18 cellular contexts compared by ENCODE assay signal in genomic region chr6:22785036-22785435, GRCh38.
DNase-seq lines count a peak whose midpoint lies in the region; TF ChIP-seq lines count a peak whose summit lies in the region.
"Had no signal": no experiment of that assay in that cellular context is flagged by ENCODE, and none has a peak within 500 bp of the region (broad histone marks: within the 10 kb centered on the region; RNA-seq: fewer than 3 reads in every experiment).

No MANE protein-coding gene starts in this region.

- H3K4me1 Mint-ChIP-seq in brain: peaks cover 66% of the 10 kb centered on the region
- no peaks in the 10 kb centered on the region for H3K4me1 Mint-ChIP-seq in CD8-positive, alpha-beta memory T cell
- H3K4me1 Mint-ChIP-seq: activated naive CD4-positive, alpha-beta T cell treated with anti-CD3 and anti-CD28 coated beads, Interleukin-2, amount 10 ng/mL, durations not matched to agents 7 days and 5 days had no signal

- H3K27ac ChIP-seq in CD8-positive, alpha-beta memory T cell (ENCODE audit: low read depth, low read length): no peak overlapping the region
- no peak overlapping the region for H3K27ac ChIP-seq in A673 (ENCODE audit: low read depth, low read length, poor library complexity, severe bottlenecking)
- H3K27ac ChIP-seq: lower lobe of right lung, upper lobe of right lung had no signal

- peaks cover 13% of the 10 kb centered on the region for H3K36me3 Mint-ChIP-seq in brain
- H3K36me3 Mint-ChIP-seq in CD8-positive, alpha-beta memory T cell: no peaks in the 10 kb centered on the region
- H3K36me3 Mint-ChIP-seq: activated naive CD4-positive, alpha-beta T cell treated with anti-CD3 and anti-CD28 coated beads, Interleukin-2, amount 10 ng/mL, durations not matched to agents 7 days and 5 days had no signal

- CTCF ChIA-PET in CD8-positive, alpha-beta memory T cell (lab: Charles Lee): interaction anchor here (0.8 kb wide), 1 partner anchor 9 kb away, joined by 4 read pairs; no protein-coding TSS in a partner anchor
- CTCF ChIA-PET in A673 (lab: Charles Lee): no interaction called here

- TF ChIP-seq CTCF in brain (conservative IDR thresholded peaks at IDR 0.05): no peak
- no peak for TF ChIP-seq CTCF in retinal pigment epithelial cell (conservative IDR thresholded peaks at IDR 0.05; ENCODE audit: low read depth, low read length)
- TF ChIP-seq CTCF in A673 (conservative IDR thresholded peaks at IDR 0.05; ENCODE audit: low read depth, low read length): no peak

- DNase-seq in NCI-H1417 (lab: John Stamatoyannopoulos, UW) (peak in 2 of 3 experiments; percentile 10 to 26), NCI-H1417 treated with DMSO at 0.1 percent for 48 hours (lab: John Stamatoyannopoulos, UW) (no peak), islet precursor cell (peak; percentile 88), retinal pigment epithelial cell (ENCODE audit: low read depth) (peak; percentile 46), NCI-H2029 treated with DMSO at 0.1 percent for 48 hours (lab: John Stamatoyannopoulos, UW) (no peak), A673 (ENCODE audit: low spot score) (no peak)
- no peak for DNase-seq in CD8-positive, alpha-beta memory T cell
- DNase-seq: 8988T; activated CD8-positive, alpha-beta T cell treated with anti-CD3 and anti-CD28 coated beads for 36 hours; activated naive CD4-positive, alpha-beta T cell treated with anti-CD3 and anti-CD28 coated beads, Interleukin-2, amount 10 ng/mL, durations not matched to agents 7 days and 5 days; DMS 273 treated with DMSO at 0.1 percent for 48 hours; lower lobe of right lung; NCI-H1436 treated with DMSO at 0.1 percent for 48 hours; OCI-M1; upper lobe of right lung had no signal

- no peaks in the 10 kb centered on the region for H3K27me3 ChIP-seq in CD8-positive, alpha-beta memory T cell (ENCODE audit: insufficient read depth, low read length, poor library complexity, severe bottlenecking)
- H3K27me3 ChIP-seq in A673 (replicated peaks; ENCODE audit: insufficient read depth, low read depth, low read length, poor library complexity): no peaks in the 10 kb centered on the region
- H3K27me3 ChIP-seq: upper lobe of right lung had no signal

- BruUV-seq in A673 (replicated peaks; lab: Mats Ljungman, UMichigan): no TSS peak

- H3K27ac Mint-ChIP-seq in brain: peak overlapping the region; percentile 95 to 99 (median 98)
- H3K27ac Mint-ChIP-seq in CD8-positive, alpha-beta memory T cell: no peak overlapping the region
- H3K27ac Mint-ChIP-seq: activated CD8-positive, alpha-beta T cell treated with anti-CD3 and anti-CD28 coated beads for 36 hours; activated naive CD4-positive, alpha-beta T cell treated with anti-CD3 and anti-CD28 coated beads, Interleukin-2, amount 10 ng/mL, durations not matched to agents 7 days and 5 days; dendritic cell treated with granulocyte-macrophage colony-stimulating factor and Interleukin-4, amounts not matched to agents 40 ng/mL and 50 ng/mL, for 4 days; T-helper 2 cell treated with Interferon-gamma antibody and Interleukin-4, amounts not matched to agents 5 μg/mL and 100 μg/mL, for 36 hours had no signal

- H3K4me3 ChIP-seq in retinal pigment epithelial cell (ENCODE audit: low read length) (peak overlapping the region; percentile 10), A673 (ENCODE audit: low read depth, low read length, poor library complexity, severe bottlenecking) (no peak overlapping the region)
- no peak overlapping the region for H3K4me3 ChIP-seq in CD8-positive, alpha-beta memory T cell (ENCODE audit: low read length)
- H3K4me3 ChIP-seq: lower lobe of right lung, upper lobe of right lung had no signal

- no peaks in the 10 kb centered on the region for H3K9me3 ChIP-seq in CD8-positive, alpha-beta memory T cell (ENCODE audit: low read length)
- no peaks in the 10 kb centered on the region for H3K9me3 ChIP-seq in A673 (ENCODE audit: low read depth, low read length, poor library complexity, severe bottlenecking)
- H3K9me3 ChIP-seq: upper lobe of right lung had no signal

- H3K36me3 ChIP-seq in CD8-positive, alpha-beta memory T cell (ENCODE audit: insufficient read depth, low read length): no peaks in the 10 kb centered on the region
- H3K36me3 ChIP-seq in A673 (ENCODE audit: insufficient read depth, low read length, poor library complexity, severe bottlenecking): no peaks in the 10 kb centered on the region
- H3K36me3 ChIP-seq: lower lobe of right lung, upper lobe of right lung had no signal

- intact Hi-C loops in A673 (cut with micrococcal nuclease; ENCODE audit: unreplicated experiment): no loop called here

- peak overlapping the region; percentile 71 to 89 (median 76) for H3K4me3 Mint-ChIP-seq in brain
- H3K4me3 Mint-ChIP-seq in CD8-positive, alpha-beta memory T cell: no peak overlapping the region
- H3K4me3 Mint-ChIP-seq: activated CD8-positive, alpha-beta T cell treated with anti-CD3 and anti-CD28 coated beads for 36 hours; activated naive CD4-positive, alpha-beta T cell treated with anti-CD3 and anti-CD28 coated beads, Interleukin-2, amount 10 ng/mL, durations not matched to agents 7 days and 5 days; dendritic cell treated with granulocyte-macrophage colony-stimulating factor and Interleukin-4, amounts not matched to agents 40 ng/mL and 50 ng/mL, for 4 days; T-helper 2 cell treated with Interferon-gamma antibody and Interleukin-4, amounts not matched to agents 5 μg/mL and 100 μg/mL, for 36 hours had no signal

- peaks cover 5 to 25% (median 10%) of the 10 kb centered on the region in 5 experiments for H3K9me3 Mint-ChIP-seq in brain
- peaks cover 5 to 18% (median 7%) of the 10 kb centered on the region in 5 donors for H3K9me3 Mint-ChIP-seq in CD8-positive, alpha-beta memory T cell

- H3K4me1 ChIP-seq in CD8-positive, alpha-beta memory T cell (ENCODE audit: insufficient read depth, low read length): no peaks in the 10 kb centered on the region
- H3K4me1 ChIP-seq in A673 (ENCODE audit: insufficient read depth, low read length, poor library complexity, severe bottlenecking): no peaks in the 10 kb centered on the region
- H3K4me1 ChIP-seq: lower lobe of right lung, upper lobe of right lung had no signal

- POLR2A ChIA-PET in CD8-positive, alpha-beta memory T cell (lab: Charles Lee): no interaction called here
- POLR2A ChIA-PET in A673 (lab: Charles Lee; ENCODE audit: low non-redundant PET): no interaction called here

- no peaks in the 10 kb centered on the region for H3K27me3 Mint-ChIP-seq in brain
- no peaks in the 10 kb centered on the region for H3K27me3 Mint-ChIP-seq in CD8-positive, alpha-beta memory T cell
- H3K27me3 Mint-ChIP-seq: activated CD8-positive, alpha-beta T cell treated with anti-CD3 and anti-CD28 coated beads for 36 hours; activated naive CD4-positive, alpha-beta T cell treated with anti-CD3 and anti-CD28 coated beads, Interleukin-2, amount 10 ng/mL, durations not matched to agents 7 days and 5 days; dendritic cell treated with granulocyte-macrophage colony-stimulating factor and Interleukin-4, amounts not matched to agents 40 ng/mL and 50 ng/mL, for 4 days had no signal

Comparison
In these comparisons a context has a peak if more than half of its experiments do, and no peak if none do; other contexts are left out.
1. DNase-seq: peak in NCI-H1417 (2 of 3), islet precursor cell (single experiment) and retinal pigment epithelial cell (single experiment); none in NCI-H1417 treated with DMSO at 0.1 percent for 48 hours (single experiment), CD8-positive, alpha-beta memory T cell (0 of 5), NCI-H2029 treated with DMSO at 0.1 percent for 48 hours (single experiment) and A673 (single experiment).
2. H3K27ac Mint-ChIP-seq: peak in brain (5 of 5); none in CD8-positive, alpha-beta memory T cell (0 of 8).
3. H3K4me3 Mint-ChIP-seq: peak in brain (5 of 5); none in CD8-positive, alpha-beta memory T cell (0 of 7).